Comparison of ENCODE assay signal across 9 cellular contexts in genomic region chr17:8857919-8858318, GRCh38. TPM values are rescaled to one million over a fixed set of nuclear protein-coding genes. Genes with fewer than 3 reads are reported as not detected.
DNase-seq lines count a peak whose midpoint lies in the region; ATAC-seq and TF ChIP-seq lines count a peak whose summit lies in the region.
"Had no signal": no experiment of that assay in that cellular context is flagged by ENCODE, and none has a peak within 500 bp of the region (broad histone marks: within the 10 kb centered on the region; RNA-seq: fewer than 3 reads in every experiment).

No MANE protein-coding gene starts in this region.

- no peak overlapping the region for H3K4me3 ChIP-seq in esophagus squamous epithelium

- no peak overlapping the region for H3K27ac Mint-ChIP-seq in T-helper 17 cell

- intact Hi-C loops in esophagus squamous epithelium (cut with DNase I), result no loop called here

- H3K4me3 Mint-ChIP-seq in T-helper 17 cell, result peak overlapping the region; percentile 45

- no peaks in the 10 kb centered on the region for H3K36me3 ChIP-seq in esophagus squamous epithelium

- H3K36me3 Mint-ChIP-seq in T-helper 17 cell (ENCODE audit: low read depth), result no peaks in the 10 kb centered on the region

- H3K4me1 Mint-ChIP-seq in T-helper 17 cell, result peaks cover 10% of the 10 kb centered on the region

- peak; percentile 55 for ATAC-seq in HG02970 (IDR thresholded peaks at IDR 0.05; ENCODE audit: low FRiP score, unreplicated experiment)
- peak; percentile 28 for ATAC-seq in T-helper 17 cell
- ATAC-seq in GM21360 (IDR thresholded peaks at IDR 0.05; ENCODE audit: unreplicated experiment), result no peak

- H3K9me3 ChIP-seq in T-helper 17 cell (ENCODE audit: control insufficient read depth, low read length, poor library complexity, severe bottlenecking), result no peaks in the 10 kb centered on the region
- no peaks in the 10 kb centered on the region for H3K9me3 ChIP-seq in esophagus squamous epithelium

- DNase-seq in activated CD8-positive, alpha-beta memory T cell treated with anti-CD3 and anti-CD28 coated beads, Interleukin-2, amount 50 U/mL, for 48 hours, result peak; percentile 73
- DNase-seq in activated CD8-positive, alpha-beta memory T cell treated with anti-CD3 and anti-CD28 coated beads for 24 hours, result no peak
- DNase-seq in T-helper 17 cell, result no peak
- DNase-seq in left kidney (ENCODE audit: low read depth, low spot score), result peak; percentile 55
- DNase-seq in esophagus squamous epithelium (lab: John Stamatoyannopoulos, UW), result no peak
- no peak for DNase-seq in DMS53 treated with DMSO at 0.1 percent for 48 hours (lab: John Stamatoyannopoulos, UW; ENCODE audit: unreplicated experiment)

- peaks cover 0 to 16% (median 0%) of the 10 kb centered on the region in 3 donors for H3K4me1 ChIP-seq in esophagus squamous epithelium

- H3K27me3 ChIP-seq in esophagus squamous epithelium, result peaks cover 0 to 19% (median 0%) of the 10 kb centered on the region in 4 donors

- TF ChIP-seq CTCF in esophagus squamous epithelium (IDR thresholded peaks at IDR 0.05), result no peak

- H3K27ac ChIP-seq in esophagus squamous epithelium, result no peak overlapping the region

- H3K27me3 Mint-ChIP-seq in T-helper 17 cell, result no peaks in the 10 kb centered on the region

- 13 to 25% methylated on average over 5 of the region's 5 CpGs for WGBS in esophagus squamous epithelium, 2 donors

- TF ChIP-seq POLR2A in esophagus squamous epithelium (IDR thresholded peaks at IDR 0.05), result no peak

RNA-seq across cellular contexts. Expression of gene PIK3R6, which starts 9.6 kb away (rescaled TPM):
- under 1 TPM; 0.67 to 0.83 TPM for total RNA-seq in T-helper 17 cell
- 1 to 10 TPM in 1 of 4 donors, under 1 TPM in 3; 0.22 to 2.5 (median 0.35) TPM for total RNA-seq in esophagus squamous epithelium
- total RNA-seq: renal cortical epithelial cell had no signal

RNA-seq across cellular contexts. Expression of gene MFSD6L, which starts 58.8 kb away (rescaled TPM):
- total RNA-seq in T-helper 17 cell (not detected), esophagus squamous epithelium (under 1 TPM; 0.19 to 0.62 (median 0.48) TPM)
- total RNA-seq: renal cortical epithelial cell had no signal

Comparison
In these comparisons a context has a peak if more than half of its experiments do, and no peak if none do; other contexts are left out.
1. DNase-seq: peak in activated CD8-positive, alpha-beta memory T cell treated with anti-CD3 and anti-CD28 coated beads, Interleukin-2, amount 50 U/mL, for 48 hours (single experiment) and left kidney (single experiment); none in activated CD8-positive, alpha-beta memory T cell treated with anti-CD3 and anti-CD28 coated beads for 24 hours (single experiment), T-helper 17 cell (0 of 3), esophagus squamous epithelium (single experiment) and DMS53 treated with DMSO at 0.1 percent for 48 hours (single experiment).